In genomic region chr9:29556317-29556716, GRCh38 we compare ENCODE assay signal across 17 cellular contexts.
DNase-seq lines count a peak whose midpoint lies in the region; ATAC-seq, FAIRE-seq and TF ChIP-seq lines count a peak whose summit lies in the region.
"Had no signal": no experiment of that assay in that cellular context is flagged by ENCODE, and none has a peak within 500 bp of the region (broad histone marks: within the 10 kb centered on the region; RNA-seq: fewer than 3 reads in every experiment).

No MANE protein-coding gene starts in this region.

- peak; percentile 4 for DNase-seq in DMS 273 (lab: John Stamatoyannopoulos, UW; ENCODE audit: unreplicated experiment)
- DNase-seq in DMS 273 treated with DMSO at 0.1 percent for 48 hours (lab: John Stamatoyannopoulos, UW): no peak
- no peak for DNase-seq in SK-N-SH
- peak; percentile 92 for DNase-seq in fibroblast of the aortic adventitia (ENCODE audit: low read depth)
- DNase-seq in urothelium cell line (ENCODE audit: low spot score): peak; percentile 72
- no peak for DNase-seq in small intestine
- no peak for DNase-seq in CD1c-positive myeloid dendritic cell (ENCODE audit: extremely low spot score)
- DNase-seq: activated effector memory CD4-positive, alpha-beta T cell treated with anti-CD3 and anti-CD28 coated beads, Interleukin-2, amount 50 U/mL, for 16 hours; IMR-90; lower lobe of right lung; NCI-H146; NCI-H774; SHP77 treated with DMSO at 0.1 percent for 48 hours; substantia nigra had no signal

- CTCF ChIA-PET in SK-N-SH (lab: Yijun Ruan, JAX): no interaction called here

- TF ChIP-seq EP300 in SK-N-SH (IDR thresholded peaks at IDR 0.05; ENCODE audit: borderline replicate concordance in 1 of 2, low read depth in 1 of 2, low read length in 1 of 2): peak in 1 of 2 experiments; percentile 97; a peak in 2 of 4 replicates

- H3K4me1 ChIP-seq in SK-N-SH (ENCODE audit: control insufficient read depth in 1 of 2, insufficient read depth in 2 of 2, low read depth in 1 of 2, low read length in 1 of 2) (peaks cover 0 to 5% of the 10 kb centered on the region in 2 experiments; a peak in 1 of 4 replicates), small intestine (ENCODE audit: control insufficient read depth in 2 of 2, insufficient read depth in 1 of 2, low read depth in 1 of 2, low read length in 1 of 2) (no peaks in the 10 kb centered on the region)
- H3K4me1 ChIP-seq: lower lobe of right lung had no signal

- H3K36me3 ChIP-seq in SK-N-SH (replicated peaks in 1 of 2; ENCODE audit: control insufficient read depth in 1 of 2, insufficient read depth in 2 of 2, low read length in 1 of 2) (no peaks in the 10 kb centered on the region), small intestine (ENCODE audit: control insufficient read depth in 2 of 2, insufficient read depth in 2 of 2, low read length in 2 of 2) (no peaks in the 10 kb centered on the region)
- H3K36me3 ChIP-seq: cardiac muscle cell, lower lobe of right lung had no signal

- H3K4me3 ChIP-seq in SK-N-SH (ENCODE audit: low read depth in 2 of 2, low read length in 1 of 2) (no peak overlapping the region), fibroblast of the aortic adventitia (ENCODE audit: low read depth, low read length) (no peak overlapping the region), small intestine (ENCODE audit: low read depth in 1 of 2, low read length in 2 of 2) (no peak overlapping the region)
- H3K4me3 ChIP-seq: cardiac muscle cell, lower lobe of right lung had no signal

- TF ChIP-seq CTCF in SK-N-SH (IDR thresholded peaks at IDR 0.05): no peak
- no peak for TF ChIP-seq CTCF in fibroblast of the aortic adventitia (IDR thresholded peaks at IDR 0.05; ENCODE audit: insufficient read depth, low read length)

- H3K27ac ChIP-seq in SK-N-SH (ENCODE audit: low read depth in 2 of 2, low read length in 1 of 2) (peak overlapping the region in 1 of 2 experiments; percentile 57; a peak in 2 of 4 replicates), small intestine (ENCODE audit: low read depth in 1 of 2, low read length in 1 of 2) (no peak overlapping the region)
- H3K27ac ChIP-seq: 22Rv1, cardiac muscle cell, lower lobe of right lung had no signal

- H3K9me3 ChIP-seq in SK-N-SH (no peaks in the 10 kb centered on the region), small intestine (ENCODE audit: control insufficient read depth, low read depth) (no peaks in the 10 kb centered on the region)
- H3K9me3 ChIP-seq: lower lobe of right lung had no signal

- peak; percentile 86 for FAIRE-seq in urothelium cell line (lab: Jason Lieb, UNC)
- no peak for FAIRE-seq in small intestine (lab: Jason Lieb, UNC)

- H3F3A ChIP-seq in SK-N-SH (replicated peaks; ENCODE audit: insufficient read depth): peaks cover 20% of the 10 kb centered on the region

- no peaks in the 10 kb centered on the region for H3K79me2 ChIP-seq in SK-N-SH (ENCODE audit: insufficient read depth)

- TF ChIP-seq RAD21 in SK-N-SH (IDR thresholded peaks at IDR 0.05; ENCODE audit: low read length): no peak

- no peak overlapping the region for H3K4me2 ChIP-seq in SK-N-SH

- 5% methylated on average over 3 of the region's 3 CpGs for WGBS in SK-N-SH (ENCODE audit: low lambda C conversion rate)
- WGBS in small intestine, 3 donors: 39 to 60% (median 53%) methylated on average over 3 of the region's 3 CpGs

- no peak overlapping the region for H2AFZ ChIP-seq in SK-N-SH (ENCODE audit: low read depth)

- no peak for ATAC-seq in HG03280 (IDR thresholded peaks at IDR 0.05; ENCODE audit: unreplicated experiment)
- ATAC-seq: lower lobe of right lung had no signal

- no peaks in the 10 kb centered on the region for H3K9me2 ChIP-seq in SK-N-SH

- no peaks in the 10 kb centered on the region for H3K27me3 ChIP-seq in SK-N-SH (ENCODE audit: insufficient read depth)
- no peaks in the 10 kb centered on the region for H3K27me3 ChIP-seq in small intestine (ENCODE audit: control insufficient read depth in 2 of 2, insufficient read depth in 2 of 2, low read length in 2 of 2)
- H3K27me3 ChIP-seq: cardiac muscle cell had no signal

- H3K9ac ChIP-seq in SK-N-SH: no peak overlapping the region

- no peaks in the 10 kb centered on the region for H4K20me1 ChIP-seq in SK-N-SH (ENCODE audit: insufficient read depth)

- POLR2A ChIA-PET in SK-N-SH (lab: Yijun Ruan, JAX): no interaction called here

TF ChIP-seq in SK-N-SH, 30 proteins besides CTCF, POLR2A, EP300 and RAD21:
- peak; percentile 30; the same call in 1 of the 2 replicates for TF ChIP-seq POLR2AphosphoS5 (IDR thresholded peaks at IDR 0.05; ENCODE audit: low read depth, low read length)
- no peak for TF ChIP-seq USF1 (IDR thresholded peaks at IDR 0.05; ENCODE audit: borderline replicate concordance, low read depth)
- peak; percentile 88 for TF ChIP-seq FOSL2 (IDR thresholded peaks at IDR 0.05; ENCODE audit: borderline replicate concordance, low read depth)
- peak; percentile 44; the same call in 1 of the 2 replicates for TF ChIP-seq MEF2A (IDR thresholded peaks at IDR 0.05; ENCODE audit: borderline replicate concordance, low read depth)
- TF ChIP-seq TEAD4 (IDR thresholded peaks at IDR 0.05; ENCODE audit: borderline replicate concordance, insufficient read depth): peak; percentile 91
- TF ChIP-seq FOXJ3 (CRISPR knock-in tag; IDR thresholded peaks at IDR 0.05): no peak
- peak; percentile 88 for TF ChIP-seq PBX3 (IDR thresholded peaks at IDR 0.05)
- TF ChIP-seq SIN3A (IDR thresholded peaks at IDR 0.05; ENCODE audit: borderline replicate concordance, low read depth, low read length): peak; percentile 22; the same call in 1 of the 2 replicates
- TF ChIP-seq JUND (IDR thresholded peaks at IDR 0.05): peak; percentile 94
- TF ChIP-seq RXRA (IDR thresholded peaks at IDR 0.05; ENCODE audit: borderline replicate concordance, low read depth): peak; percentile 54; the same call in 1 of the 2 replicates
- TF ChIP-seq TCF12 (IDR thresholded peaks at IDR 0.05): peak; percentile 94
- peak; percentile 99 for TF ChIP-seq NFIC (IDR thresholded peaks at IDR 0.05; ENCODE audit: borderline replicate concordance)
- peak; percentile 69 for TF ChIP-seq MAX (IDR thresholded peaks at IDR 0.05; ENCODE audit: low read depth)
- peak; percentile 73; the same call in 1 of the 2 replicates for TF ChIP-seq FOXM1 (IDR thresholded peaks at IDR 0.05; ENCODE audit: low read depth)
- no peak for TF ChIP-seq SMC3 (IDR thresholded peaks at IDR 0.05; ENCODE audit: low read depth, low read length)

Comparison
In these comparisons a context has a peak if more than half of its experiments do, and no peak if none do; other contexts are left out.
1. DNase-seq: peak in DMS 273 (single experiment), fibroblast of the aortic adventitia (single experiment) and urothelium cell line (single experiment); none in DMS 273 treated with DMSO at 0.1 percent for 48 hours (single experiment), SK-N-SH (single experiment), small intestine (single experiment) and CD1c-positive myeloid dendritic cell (single experiment).